Comparison of ENCODE assay signal across 18 cellular contexts in genomic region chr9:127700140-127700539, GRCh38. TPM values are rescaled to one million over a fixed set of nuclear protein-coding genes. Genes with fewer than 3 reads are reported as not detected.
A peak's percentile ranks its signal among the peaks of the same experiment; 100 is the strongest.
DNase-seq lines count a peak whose midpoint lies in the region; ATAC-seq and TF ChIP-seq lines count a peak whose summit lies in the region.
"Had no signal": no experiment of that assay in that cellular context is flagged by ENCODE, and none has a peak within 500 bp of the region (broad histone marks: within the 10 kb centered on the region; RNA-seq: fewer than 3 reads in every experiment).

No MANE protein-coding gene starts in this region.

- no peaks in the 10 kb centered on the region for H3K9me3 ChIP-seq in CD4-positive, alpha-beta T cell (ENCODE audit: control insufficient read depth, low read length)
- H3K9me3 ChIP-seq in OCI-LY7 (ENCODE audit: low read length), result no peaks in the 10 kb centered on the region
- no peaks in the 10 kb centered on the region for H3K9me3 ChIP-seq in lower lobe of right lung
- H3K9me3 ChIP-seq in skeletal muscle tissue (ENCODE audit: control insufficient read depth in 3 of 3, low read length in 3 of 3), result no peaks in the 10 kb centered on the region
- H3K9me3 ChIP-seq: ovary, SK-N-SH had no signal

- no peak overlapping the region for H3K4me3 ChIP-seq in OCI-LY7 (ENCODE audit: low read depth, low read length, poor library complexity, severe bottlenecking)
- H3K4me3 ChIP-seq in lower lobe of right lung, result no peak overlapping the region
- H3K4me3 ChIP-seq in skeletal muscle tissue (ENCODE audit: low read length in 3 of 3), result no peak overlapping the region
- H3K4me3 ChIP-seq: ovary had no signal

- CTCF ChIA-PET in CD4-positive, alpha-beta T cell (lab: Charles Lee), result no interaction called here
- CTCF ChIA-PET in OCI-LY7 (lab: Charles Lee; ENCODE audit: unreplicated experiment), result no interaction called here

- intact Hi-C loops in CD4-positive, alpha-beta T cell (cut with DNase I, micrococcal nuclease), result loop anchor here in 1 of 2 experiments (1.0 kb wide), 1 partner anchor 14 kb away; no protein-coding TSS in a partner anchor
- intact Hi-C loops in OCI-LY7 (cut with micrococcal nuclease; ENCODE audit: unreplicated experiment) (no loop called here), lower lobe of right lung (cut with DNase I) (no loop called here)

- no peak for TF ChIP-seq CTCF in CD4-positive, alpha-beta T cell (IDR thresholded peaks at IDR 0.05)
- TF ChIP-seq CTCF in OCI-LY7 (conservative IDR thresholded peaks at IDR 0.05; ENCODE audit: low read length) (no peak), lower lobe of right lung (IDR thresholded peaks at IDR 0.05) (no peak)

- H3K27ac ChIP-seq in CD4-positive, alpha-beta T cell (ENCODE audit: low read depth, low read length), result no peak overlapping the region
- H3K27ac ChIP-seq in OCI-LY7 (ENCODE audit: low read depth, low read length, poor library complexity, severe bottlenecking) (no peak overlapping the region), lower lobe of right lung (peak overlapping the region; percentile 92), skeletal muscle tissue (ENCODE audit: low read depth, low read length) (peak overlapping the region; percentile 95), substantia nigra (ENCODE audit: low read depth, low read length, poor library complexity, severe bottlenecking) (no peak overlapping the region)

- H3K4me1 Mint-ChIP-seq in CD4-positive, alpha-beta T cell (ENCODE audit: low read depth), result peaks cover 12% of the 10 kb centered on the region

- no peaks in the 10 kb centered on the region for H3K27me3 Mint-ChIP-seq in CD4-positive, alpha-beta T cell

- H2AFZ ChIP-seq in OCI-LY7 (ENCODE audit: low read length), result peak overlapping the region; percentile 83; the same call in 1 of the 2 replicates

- no peaks in the 10 kb centered on the region for H3K27me3 ChIP-seq in CD4-positive, alpha-beta T cell (ENCODE audit: control insufficient read depth, insufficient read depth, low read length)
- H3K27me3 ChIP-seq in lower lobe of right lung (ENCODE audit: low read depth) (no peaks in the 10 kb centered on the region), skeletal muscle tissue (ENCODE audit: control insufficient read depth in 3 of 3, insufficient read depth in 3 of 3, low read length in 3 of 3) (peaks cover 0 to under 1% (median 0%) of the 10 kb centered on the region in 3 donors)
- H3K27me3 ChIP-seq: ovary had no signal

- H3K9me2 ChIP-seq in OCI-LY7 (ENCODE audit: insufficient read depth, low read length), result no peaks in the 10 kb centered on the region
- H3K9me2 ChIP-seq: SK-N-SH had no signal

- no peak for DNase-seq in CD4-positive, alpha-beta T cell
- no peak for DNase-seq in OCI-LY7 (ENCODE audit: low spot score)
- DNase-seq in lower lobe of right lung, result no peak
- no peak for DNase-seq in substantia nigra (lab: John Stamatoyannopoulos, UW)
- DNase-seq in activated CD4-positive, alpha-beta T cell treated with anti-CD3 and anti-CD28 coated beads for 4 hours, result no peak
- no peak for DNase-seq in NCI-H1417 (lab: John Stamatoyannopoulos, UW)
- DNase-seq: central memory CD4-positive, alpha-beta T cell; H7; left ventricle myocardium superior; MV-4-11; NCI-H2227 treated with DMSO at 0.1 percent for 48 hours; ovary; SK-N-SH had no signal

- no peaks in the 10 kb centered on the region for H3K9me3 Mint-ChIP-seq in CD4-positive, alpha-beta T cell
- H3K9me3 Mint-ChIP-seq: activated T-helper 1 cell treated with anti-CD3 and anti-CD28 coated beads, Interleukin-12 subunit alpha, Interleukin-12 subunit beta, Interleukin-2, Interleukin-4 antibody, amounts not matched to agents 30 ng/mL and 10 ng/mL and 1 ng/mL, durations not matched to agents 14 hours and 24 hours and 36 hours had no signal

- H3K36me3 ChIP-seq in OCI-LY7 (ENCODE audit: insufficient read depth, low read length) (no peaks in the 10 kb centered on the region), lower lobe of right lung (no peaks in the 10 kb centered on the region), skeletal muscle tissue (ENCODE audit: control insufficient read depth in 3 of 3, insufficient read depth in 3 of 3, low read length in 3 of 3) (no peaks in the 10 kb centered on the region)
- H3K36me3 ChIP-seq: ovary had no signal

- no peaks in the 10 kb centered on the region for H3K36me3 Mint-ChIP-seq in CD4-positive, alpha-beta T cell (ENCODE audit: low read depth)

- no peak for ATAC-seq in CD4-positive, alpha-beta T cell (ENCODE audit: poor library complexity)
- ATAC-seq in lower lobe of right lung, result no peak
- no peak for ATAC-seq in HG03045 (IDR thresholded peaks at IDR 0.05; ENCODE audit: unreplicated experiment)

- H3K4me1 ChIP-seq in OCI-LY7 (ENCODE audit: insufficient read depth, low read length, poor library complexity, severe bottlenecking), result no peaks in the 10 kb centered on the region
- no peaks in the 10 kb centered on the region for H3K4me1 ChIP-seq in lower lobe of right lung
- peaks cover 10 to 22% (median 21%) of the 10 kb centered on the region in 3 donors for H3K4me1 ChIP-seq in skeletal muscle tissue (ENCODE audit: control insufficient read depth in 3 of 3, insufficient read depth in 3 of 3, low read length in 3 of 3)

- BruUV-seq in OCI-LY7 (replicated peaks; lab: Mats Ljungman, UMichigan), result no TSS peak

- peak overlapping the region; percentile 23 for H3K4me3 Mint-ChIP-seq in CD4-positive, alpha-beta T cell

- no peak overlapping the region for H3K4me2 ChIP-seq in OCI-LY7 (ENCODE audit: low read length)
- H3K4me2 ChIP-seq: SK-N-SH had no signal

- peak overlapping the region in 2 of 3 donors; percentile 35 to 57 for H3K9ac ChIP-seq in skeletal muscle tissue (ENCODE audit: low read depth in 1 of 3, low read length in 3 of 3)
- H3K9ac ChIP-seq: SK-N-SH had no signal

- no peak overlapping the region for H3K27ac Mint-ChIP-seq in CD4-positive, alpha-beta T cell

- POLR2A ChIA-PET in CD4-positive, alpha-beta T cell (lab: Charles Lee), result interaction anchor here (0.5 to 0.6 kb wide), 2 partner anchors 78 to 307 kb away, joined by 3 read pairs; no protein-coding TSS in a partner anchor
- POLR2A ChIA-PET in OCI-LY7 (lab: Charles Lee), result no interaction called here

- no peaks in the 10 kb centered on the region for H4K20me1 ChIP-seq in OCI-LY7 (ENCODE audit: insufficient read depth, low read length)

- H3K79me2 ChIP-seq in OCI-LY7 (ENCODE audit: insufficient read depth, low read depth, low read length), result no peaks in the 10 kb centered on the region

RNA-seq across cellular contexts. Expression of gene CFAP157, which starts 6.6 kb away (rescaled TPM):
- under 1 TPM in 1 of 2 experiments, not detected in 1; 0.11 TPM for total RNA-seq in CD4-positive, alpha-beta T cell
- total RNA-seq in OCI-LY7 (2014; rRNA removed; shearing (Covaris generic)), result 0.22 TPM in 1 of 2 replicates, not detected in the other
- total RNA-seq in OCI-LY7 (2022), result 0.13 TPM in 1 of 2 replicates, not detected in the other
- total RNA-seq in lower lobe of right lung, result 25.9 TPM
- total RNA-seq in skeletal muscle tissue, result not detected
- total RNA-seq: epithelial cell of proximal tubule, H7, left ventricle myocardium superior had no signal

RNA-seq across cellular contexts. Expression of gene PTRH1, which starts 15.3 kb away (rescaled TPM):
- 1 to 10 TPM; 4.5 to 5.9 TPM for total RNA-seq in CD4-positive, alpha-beta T cell
- total RNA-seq in OCI-LY7 (2014; rRNA removed; shearing (Covaris generic)), result 11.1 and 12.4 TPM in 2 replicates
- total RNA-seq in OCI-LY7 (2022), result 8.9 and 10.2 TPM in 2 replicates
- total RNA-seq in lower lobe of right lung, result 9.1 TPM
- 8.4 TPM for total RNA-seq in skeletal muscle tissue

RNA-seq across cellular contexts. Expression of gene TTC16, which starts 15.7 kb away (rescaled TPM):
- 1 to 10 TPM; 1.6 to 2.1 TPM for total RNA-seq in CD4-positive, alpha-beta T cell
- total RNA-seq in OCI-LY7 (2014; rRNA removed; shearing (Covaris generic)), result not detected in 2 replicates
- total RNA-seq in OCI-LY7 (2022), result not detected in 2 replicates
- total RNA-seq in lower lobe of right lung, result 1.3 TPM
- not detected for total RNA-seq in skeletal muscle tissue
- total RNA-seq: activated T-helper 1 cell treated with anti-CD3 and anti-CD28 coated beads, Interleukin-12 subunit alpha, Interleukin-12 subunit beta, Interleukin-2, Interleukin-4 antibody, amounts not matched to agents 30 ng/mL and 10 ng/mL and 1 ng/mL, durations not matched to agents 14 hours and 24 hours and 36 hours; epithelial cell of proximal tubule; H7; HT-29 had no signal

RNA-seq across cellular contexts. Expression of gene TOR2A, which starts 35.0 kb away (rescaled TPM):
- 1 to 10 TPM; 7.6 to 8.2 TPM for total RNA-seq in CD4-positive, alpha-beta T cell
- total RNA-seq in OCI-LY7 (2014; rRNA removed; shearing (Covaris generic)), result 8.9 and 13.9 TPM in 2 replicates
- 17.9 and 21.6 TPM in 2 replicates for total RNA-seq in OCI-LY7 (2022)
- total RNA-seq in lower lobe of right lung, result 16.5 TPM
- 2.6 TPM for total RNA-seq in skeletal muscle tissue

Comparison
In these comparisons a context has a peak if more than half of its experiments do, and no peak if none do; other contexts are left out.
1. H3K27ac ChIP-seq: peak in lower lobe of right lung (single experiment) and skeletal muscle tissue (single experiment); none in CD4-positive, alpha-beta T cell (single experiment), OCI-LY7 (single experiment) and substantia nigra (single experiment).
2. RNA of gene CFAP157, which starts 6.6 kb away (total RNA-seq): 25.9 TPM in lower lobe of right lung (single experiment); 0.13 to 0.22 TPM in OCI-LY7, 0.11 TPM in CD4-positive, alpha-beta T cell and not detected in skeletal muscle tissue (single experiment); every median in the first group is over 10 times any median in the second.